8 cellular contexts compared by ENCODE assay signal in genomic region chr12:6336859-6337744, GRCh38.
DNase-seq lines count a peak whose midpoint lies in the region; ATAC-seq lines count a peak whose summit lies in the region.

No MANE protein-coding gene starts in this region.

- H3K27ac ChIP-seq in mucosa of rectum (ENCODE audit: low read depth in 2 of 2, low read length in 2 of 2), result peak overlapping the region; percentile 99 to 100

- peak overlapping the region; percentile 64 to 97 for H3K4me3 ChIP-seq in mucosa of rectum (ENCODE audit: low read length in 2 of 2)

- H3K4me1 ChIP-seq in mucosa of rectum (ENCODE audit: control insufficient read depth in 2 of 2, insufficient read depth in 2 of 2, low read length in 2 of 2), result peaks cover 63 to 78% of the 10 kb centered on the region in 2 donors

- H3K9me3 ChIP-seq in mucosa of rectum (ENCODE audit: control insufficient read depth in 2 of 2, low read length in 2 of 2), result no peaks in the 10 kb centered on the region

- no peaks in the 10 kb centered on the region for H3K27me3 ChIP-seq in mucosa of rectum (ENCODE audit: control insufficient read depth in 2 of 2, insufficient read depth in 2 of 2, low read length in 2 of 2)

- H3K36me3 ChIP-seq in mucosa of rectum (ENCODE audit: control insufficient read depth in 2 of 2, insufficient read depth in 2 of 2, low read length in 2 of 2), result peaks cover 23 to 27% of the 10 kb centered on the region in 2 donors

- DNase-seq in GM19238 (ENCODE audit: insufficient read length, low spot score) (peak; percentile 48), SW 1271 (lab: John Stamatoyannopoulos, UW) (peak; percentile 72 to 75), DMS 273 treated with DMSO at 0.1 percent for 48 hours (lab: John Stamatoyannopoulos, UW) (no peak), AG08395 (ENCODE audit: low spot score) (no peak)
- peak; percentile 78 for DNase-seq in central memory CD4-positive, alpha-beta T cell

- peak overlapping the region; percentile 94 to 98 for H3K9ac ChIP-seq in mucosa of rectum (ENCODE audit: low read depth in 1 of 2, low read length in 2 of 2)

- ATAC-seq in HG03095 (IDR thresholded peaks at IDR 0.05; ENCODE audit: unreplicated experiment) (no peak), HG03097 (IDR thresholded peaks at IDR 0.05; ENCODE audit: low FRiP score, unreplicated experiment) (no peak)

Comparison
In these comparisons a context has a peak if more than half of its experiments do, and no peak if none do; other contexts are left out.
1. DNase-seq: peak in GM19238 (single experiment), SW 1271 (2 of 2) and central memory CD4-positive, alpha-beta T cell (single experiment); none in DMS 273 treated with DMSO at 0.1 percent for 48 hours (single experiment) and AG08395 (single experiment).